ENCODE assay signal across 23 cellular contexts in the genomic region with DNA sequence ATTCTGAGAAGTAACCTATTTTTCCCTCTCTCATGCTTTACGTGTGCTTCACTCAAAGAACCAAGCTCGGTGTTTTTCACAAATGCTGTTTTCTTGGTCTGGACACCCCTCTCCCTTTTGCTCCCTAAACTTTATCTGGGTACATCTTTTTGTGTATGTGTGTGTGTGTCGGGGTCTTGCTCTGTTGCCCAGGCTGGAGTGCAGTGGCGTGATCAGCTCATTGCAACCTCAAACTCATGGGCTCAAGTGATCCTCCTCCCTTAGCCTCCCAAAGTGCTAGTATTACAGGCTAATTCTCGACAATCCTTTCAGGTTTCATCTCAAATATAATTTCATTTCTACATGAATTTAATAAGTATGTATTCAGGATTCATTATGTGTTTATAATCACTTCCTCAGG.
"Had no signal": no experiment of that assay in that cellular context is flagged by ENCODE, and none has a peak within 500 bp of the region (broad histone marks: within the 10 kb centered on the region; RNA-seq: fewer than 3 reads in every experiment).

No MANE protein-coding gene starts in this region.

- H3K36me3 ChIP-seq: SJSA1 had no signal

- H3K4me1 ChIP-seq: SJSA1 had no signal

- H3K27ac ChIP-seq: SJSA1 had no signal

- H3K4me3 ChIP-seq: SJSA1 had no signal

- FAIRE-seq: astrocyte, RCC 7860 had no signal

- DNase-seq: activated B cell treated with CpG ODN at 0.5 μM for 24 hours; activated CD4-positive, alpha-beta T cell treated with anti-CD3 and anti-CD28 coated beads for 1 hour; activated CD4-positive, alpha-beta T cell treated with anti-CD3 and anti-CD28 coated beads, Interleukin-2, amount 50 U/mL, for 48 hours; activated CD8-positive, alpha-beta memory T cell treated with anti-CD3 and anti-CD28 coated beads, Interleukin-2, amount 10 ng/mL, durations not matched to agents 7 days and 5 days; activated effector memory CD4-positive, alpha-beta T cell treated with Interleukin-2 at 50 U/mL for 16 hours; activated naive CD4-positive, alpha-beta T cell; activated T-cell treated with anti-CD3 and anti-CD28 coated beads, Interleukin-2, amount 50 U/mL, for 24 hours; amygdala; Kasumi-1; NCI-H146; NCI-H187 treated with DMSO at 0.1 percent for 48 hours; NCI-H2171 treated with DMSO at 0.1 percent for 48 hours; NCI-H226; NCI-H526 treated with DMSO at 0.1 percent for 48 hours; NK-92 treated with Interleukin-12 subunit alpha and Interleukin-12 subunit beta, amount 100 ng/mL, for 24 hours; PC-3; SHP77; T-helper 17 cell; T-helper 9 cell had no signal

- ATAC-seq: activated CD8-positive, alpha-beta memory T cell treated with anti-CD3 and anti-CD28 coated beads, Interleukin-2, amount 10 ng/mL, durations not matched to agents 7 days and 5 days; PC-3; SK-N-SH treated with all-trans-retinoic acid at 6 μM for 48 hours; T-helper 17 cell had no signal

- H3K9me3 ChIP-seq: SJSA1 had no signal

- H3K27me3 ChIP-seq: SJSA1 had no signal
